30 cellular contexts compared by ENCODE assay signal in the genomic region with DNA sequence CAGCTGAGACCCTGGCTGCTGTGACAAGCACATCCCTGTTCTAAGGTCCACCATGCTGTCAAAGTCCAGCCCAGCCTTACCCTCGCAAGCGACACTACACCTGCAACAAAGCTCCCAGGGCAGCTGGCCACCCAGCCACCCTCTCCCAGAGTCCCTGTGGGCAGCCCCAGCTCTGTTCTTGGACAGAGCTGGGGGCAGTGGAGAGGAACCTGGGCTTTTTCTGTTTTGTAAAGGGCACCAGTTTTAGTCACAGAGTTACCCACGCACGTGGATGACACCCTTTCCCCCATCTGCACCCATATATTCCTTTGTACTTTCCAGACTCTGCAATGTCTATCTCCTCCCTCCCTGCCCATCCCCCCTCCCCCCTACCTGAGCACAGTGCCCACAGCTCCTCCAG. TPM values are rescaled to one million over a fixed set of nuclear protein-coding genes. Genes with fewer than 3 reads are reported as not detected.
"Had no signal": no experiment of that assay in that cellular context is flagged by ENCODE, and none has a peak within 500 bp of the region (broad histone marks: within the 10 kb centered on the region; RNA-seq: fewer than 3 reads in every experiment).

No MANE protein-coding gene starts in this region.

- H3K27ac ChIP-seq: ovary, parathyroid adenoma, psoas muscle, skin epidermis, spleen, stomach, thoracic aorta, thyroid gland, tibial nerve, upper lobe of left lung, uterus had no signal

- H3K27ac Mint-ChIP-seq: naive B cell; naive thymus-derived CD8-positive, alpha-beta T cell; natural killer cell treated with Interleukin-12 subunit alpha and Interleukin-12 subunit beta and Interleukin-15 and Interleukin-18, amount 100 ng/mL, for 72 hours; nephron progenitor cell; progenitor cell of endocrine pancreas; stimulated activated memory B cell treated with anti-CD40 and anti-IgM and Interleukin-4, amounts not matched to agents 10 μg/mL and 1 μg/mL and 100 μg/mL, for 72 hours had no signal

- ATAC-seq: naive thymus-derived CD8-positive, alpha-beta T cell; natural killer cell treated with Interleukin-12 subunit alpha and Interleukin-12 subunit beta and Interleukin-15 and Interleukin-18, amount 100 ng/mL, for 72 hours; psoas muscle; sciatic nerve; stimulated activated memory B cell treated with anti-CD40 and anti-IgM and Interleukin-4, amounts not matched to agents 10 μg/mL and 1 μg/mL and 100 μg/mL, for 72 hours had no signal

- H3K9me3 ChIP-seq: ovary, psoas muscle, spleen, stomach, thoracic aorta, thyroid gland, tibial nerve, upper lobe of left lung, uterus had no signal

- H3K4me1 ChIP-seq: parathyroid adenoma, psoas muscle, spleen, stomach, thyroid gland, tibial nerve, upper lobe of left lung, uterus had no signal

- H3K36me3 ChIP-seq: ovary, spleen, stomach, thyroid gland, tibial nerve, upper lobe of left lung, uterus had no signal

- H3K4me3 ChIP-seq: ovary, psoas muscle, skin epidermis, smooth muscle cell, spleen, stomach, thoracic aorta, thyroid gland, tibial nerve, upper lobe of left lung, uterus had no signal

- H3K4me2 ChIP-seq: smooth muscle cell had no signal

- H2AFZ ChIP-seq: parathyroid adenoma had no signal

- H3K9me3 Mint-ChIP-seq: naive B cell; naive thymus-derived CD8-positive, alpha-beta T cell; natural killer cell treated with Interleukin-12 subunit alpha and Interleukin-12 subunit beta and Interleukin-15 and Interleukin-18, amount 100 ng/mL, for 72 hours; nephron progenitor cell; neural crest cell; stimulated activated memory B cell treated with anti-CD40 and anti-IgM and Interleukin-4, amounts not matched to agents 10 μg/mL and 1 μg/mL and 100 μg/mL, for 72 hours had no signal

- H3K27me3 ChIP-seq: ovary, thyroid gland, tibial nerve, upper lobe of left lung, uterus had no signal

- H3K36me3 Mint-ChIP-seq: naive B cell; naive thymus-derived CD8-positive, alpha-beta T cell; natural killer cell treated with Interleukin-12 subunit alpha and Interleukin-12 subunit beta and Interleukin-15 and Interleukin-18, amount 100 ng/mL, for 72 hours; stimulated activated memory B cell treated with anti-CD40 and anti-IgM and Interleukin-4, amounts not matched to agents 10 μg/mL and 1 μg/mL and 100 μg/mL, for 72 hours had no signal

- H3K27me3 Mint-ChIP-seq: progenitor cell of endocrine pancreas had no signal

- H3K9ac ChIP-seq: parathyroid adenoma had no signal

- DNase-seq: naive B cell; naive thymus-derived CD8-positive, alpha-beta T cell; nephron progenitor cell; occipital lobe; ovary; psoas muscle; right cardiac atrium; spleen; stimulated activated CD4-positive, alpha-beta T cell treated with anti-CD3 and anti-CD28 coated beads, Interleukin-12 subunit alpha, Interleukin-12 subunit beta, amount 100 ng/mL, for 4 hours; stimulated activated CD4-positive, alpha-beta T cell treated with anti-CD3 and anti-CD28 coated beads, Interleukin-1b, Interleukin-23, amount 100 ng/mL, for 48 hours; stimulated activated CD4-positive, alpha-beta T cell treated with anti-CD3 and anti-CD28 coated beads, Interleukin-4, amount 100 ng/mL, for 1 hour; stimulated activated CD4-positive, alpha-beta T cell treated with anti-CD3 and anti-CD28 coated beads, Interleukin-4, amount 100 ng/mL, for 4 hours; stimulated activated CD8-positive, alpha-beta memory T cell treated with anti-CD3 and anti-CD28 coated beads, Interleukin-4, amount 100 ng/mL, for 48 hours; stimulated activated naive CD4-positive, alpha-beta T cell treated with Interleukin-2 at 50 U/mL for 16 hours; stomach; thyroid gland; trophoblast cell; upper lobe of left lung; uterus had no signal

- H3K4me3 Mint-ChIP-seq: naive B cell; naive thymus-derived CD8-positive, alpha-beta T cell; natural killer cell treated with Interleukin-12 subunit alpha and Interleukin-12 subunit beta and Interleukin-15 and Interleukin-18, amount 100 ng/mL, for 72 hours; nephron progenitor cell; neural crest cell; stimulated activated memory B cell treated with anti-CD40 and anti-IgM and Interleukin-4, amounts not matched to agents 10 μg/mL and 1 μg/mL and 100 μg/mL, for 72 hours had no signal

RNA-seq across cellular contexts. Expression of a gene that starts 38.9 kb away (rescaled TPM):
- total RNA-seq: naive thymus-derived CD8-positive, alpha-beta T cell; smooth muscle cell; subcutaneous adipose tissue had no signal
- polyA plus RNA-seq: smooth muscle cell had no signal
